1 cellular context compared by ENCODE assay signal in genomic region chr3:194632211-194632982, GRCh38.
TF ChIP-seq lines count a peak whose summit lies in the region.

No MANE protein-coding gene starts in this region.

TF ChIP-seq in H1, 55 proteins besides CTCF, POLR2A, EP300 and RAD21 (continued from another document):
- TF ChIP-seq KDM1A (IDR thresholded peaks at IDR 0.05; ENCODE audit: borderline replicate concordance, low read length) (no peak), CEBPB (IDR thresholded peaks at IDR 0.05; ENCODE audit: low read depth, low read length) (no peak)
TF ChIP-seq in H1: peak in this region for 0.
